ENCODE assay signal across 19 cellular contexts in genomic region chr1:238404506-238404905, GRCh38.
DNase-seq lines count a peak whose midpoint lies in the region; ATAC-seq, FAIRE-seq and TF ChIP-seq lines count a peak whose summit lies in the region.
"Had no signal": no experiment of that assay in that cellular context is flagged by ENCODE, and none has a peak within 500 bp of the region (broad histone marks: within the 10 kb centered on the region; RNA-seq: fewer than 3 reads in every experiment).

No MANE protein-coding gene starts in this region.

- peak; percentile 29 for FAIRE-seq in D721Med (lab: Jason Lieb, UNC)
- FAIRE-seq: GM12891, GM18507 had no signal

- H3K9me3 ChIP-seq in esophagus squamous epithelium, result no peaks in the 10 kb centered on the region
- H3K9me3 ChIP-seq: MG63 had no signal

- no peak overlapping the region for H3K27ac ChIP-seq in esophagus squamous epithelium

- no peaks in the 10 kb centered on the region for H3K4me1 ChIP-seq in esophagus squamous epithelium

- H3K4me3 ChIP-seq in fibroblast of pulmonary artery (replicated peaks; ENCODE audit: low read depth, low read length) (no peak overlapping the region), esophagus squamous epithelium (no peak overlapping the region)
- H3K4me3 ChIP-seq: MG63 had no signal

- intact Hi-C loops in esophagus squamous epithelium (cut with DNase I), result no loop called here
- intact Hi-C loops in left cardiac atrium (cut with DNase I), result no loop called here

- ATAC-seq in SK-N-SH treated with all-trans-retinoic acid at 6 μM for 48 hours, result peak; percentile 39; the same call in 1 of the 3 replicates
- ATAC-seq in left cardiac atrium, result no peak
- no peak for ATAC-seq in GM18873 (IDR thresholded peaks at IDR 0.05; ENCODE audit: low FRiP score, unreplicated experiment)
- ATAC-seq: Panc1 had no signal

- TF ChIP-seq POLR2A in esophagus squamous epithelium (IDR thresholded peaks at IDR 0.05), result no peak

- no peak for DNase-seq in D721Med (ENCODE audit: insufficient read length, low spot score)
- peak; percentile 3 for DNase-seq in fibroblast of pulmonary artery (ENCODE audit: low read depth)
- DNase-seq in pons (ENCODE audit: low spot score), result peak; percentile 32
- no peak for DNase-seq in esophagus squamous epithelium (lab: John Stamatoyannopoulos, UW)
- DNase-seq in left cardiac atrium, result no peak
- no peak for DNase-seq in SKM-1 (lab: John Stamatoyannopoulos, UW; ENCODE audit: unreplicated experiment)
- DNase-seq: C1 segment of cervical spinal cord, DMS 273 treated with DMSO at 0.1 percent for 48 hours, GF-D8, MG63, NCI-H1092 treated with DMSO at 0.1 percent for 48 hours, NCI-H2227 treated with DMSO at 0.1 percent for 48 hours, NCI-H524, SHP77 treated with DMSO at 0.1 percent for 48 hours had no signal

- no peaks in the 10 kb centered on the region for H3K36me3 ChIP-seq in esophagus squamous epithelium
- H3K36me3 ChIP-seq: MG63 had no signal

- WGBS in esophagus squamous epithelium, 2 donors, result 44 to 62% methylated on average over 2 of the region's 2 CpGs

- TF ChIP-seq CTCF in D721Med (IDR thresholded peaks at IDR 0.05; ENCODE audit: insufficient read depth, missing control alignments) (no peak), fibroblast of pulmonary artery (IDR thresholded peaks at IDR 0.05; ENCODE audit: low read length, missing control alignments) (no peak), esophagus squamous epithelium (IDR thresholded peaks at IDR 0.05) (no peak)

- H3K27me3 ChIP-seq in esophagus squamous epithelium, result no peaks in the 10 kb centered on the region
- H3K27me3 ChIP-seq: MG63 had no signal

TF ChIP-seq in SK-N-SH treated with all-trans-retinoic acid at 6 μM for 48 hours, 23 proteins besides CTCF, POLR2A, EP300 and RAD21:
- TF ChIP-seq ZNF70 (CRISPR knock-in tag; IDR thresholded peaks at IDR 0.05) (no peak), PATZ1 (CRISPR knock-in tag; IDR thresholded peaks at IDR 0.05; ENCODE audit: borderline replicate concordance) (no peak), CSDC2 (CRISPR knock-in tag; IDR thresholded peaks at IDR 0.05) (no peak), TSHZ2 (CRISPR knock-in tag; IDR thresholded peaks at IDR 0.05) (no peak), GLIS3 (CRISPR knock-in tag; IDR thresholded peaks at IDR 0.05) (no peak), SNAI2 (CRISPR knock-in tag; IDR thresholded peaks at IDR 0.05) (no peak), ZFP3 (CRISPR knock-in tag; IDR thresholded peaks at IDR 0.05) (no peak), POU6F1 (CRISPR knock-in tag; IDR thresholded peaks at IDR 0.05; ENCODE audit: borderline replicate concordance, low read depth) (no peak), ISL1 (CRISPR knock-in tag; IDR thresholded peaks at IDR 0.05) (no peak), ESRRG (CRISPR knock-in tag; IDR thresholded peaks at IDR 0.05) (no peak), CSRNP3 (CRISPR knock-in tag; IDR thresholded peaks at IDR 0.05) (no peak), ZNF8 (CRISPR knock-in tag; IDR thresholded peaks at IDR 0.05) (no peak), ZFP30 (CRISPR knock-in tag; IDR thresholded peaks at IDR 0.05) (no peak), PPARA (CRISPR knock-in tag; IDR thresholded peaks at IDR 0.05; ENCODE audit: borderline replicate concordance) (no peak)

Comparison
In these comparisons a context has a peak if more than half of its experiments do, and no peak if none do; other contexts are left out.
1. DNase-seq: peak in fibroblast of pulmonary artery (single experiment) and pons (single experiment); none in D721Med (single experiment), esophagus squamous epithelium (single experiment), left cardiac atrium (single experiment) and SKM-1 (single experiment).